Comparison of ENCODE assay signal across 15 cellular contexts in genomic region chr7:37986780-37987380, GRCh38.
DNase-seq lines count a peak whose midpoint lies in the region; ATAC-seq, FAIRE-seq and TF ChIP-seq lines count a peak whose summit lies in the region.
"Had no signal": no experiment of that assay in that cellular context is flagged by ENCODE, and none has a peak within 500 bp of the region (broad histone marks: within the 10 kb centered on the region; RNA-seq: fewer than 3 reads in every experiment).

No MANE protein-coding gene starts in this region.

- DNase-seq in GM04503 (ENCODE audit: low read depth) (peak; percentile 72), RCC 7860 (ENCODE audit: low spot score) (peak; percentile 58), fibroblast of the aortic adventitia (ENCODE audit: low read depth) (peak; percentile 84), smooth muscle cell of the brain vasculature (ENCODE audit: low read depth, low spot score) (peak; percentile 68), SIG-M5 treated with dmso at 0.1 percent for 504 hours (lab: John Stamatoyannopoulos, UW; ENCODE audit: unreplicated experiment) (no peak), cerebellar cortex (ENCODE audit: low spot score) (no peak)
- no peak for DNase-seq in activated CD8-positive, alpha-beta T cell treated with anti-CD3 and anti-CD28 coated beads for 36 hours
- DNase-seq in activated CD4-positive, alpha-beta T cell treated with anti-CD3 and anti-CD28 coated beads for 48 hours, result no peak
- DNase-seq: activated CD4-positive, alpha-beta T cell treated with anti-CD3 and anti-CD28 coated beads, Interleukin-2, amount 10 ng/mL, durations not matched to agents 24 days and 14 days; C1 segment of cervical spinal cord; DMS79; NCI-H187 treated with DMSO at 0.1 percent for 48 hours; NCI-H748 treated with DMSO at 0.1 percent for 48 hours; ovary; stomach had no signal

- POLR2A ChIA-PET in activated CD8-positive, alpha-beta T cell treated with anti-CD3 and anti-CD28 coated beads for 36 hours (lab: Charles Lee), result no interaction called here

- no peaks in the 10 kb centered on the region for H3K4me1 Mint-ChIP-seq in activated CD8-positive, alpha-beta T cell treated with anti-CD3 and anti-CD28 coated beads for 36 hours (ENCODE audit: low read depth)
- H3K4me1 Mint-ChIP-seq: activated CD4-positive, alpha-beta T cell treated with anti-CD3 and anti-CD28 coated beads, Interleukin-2, amount 10 ng/mL, durations not matched to agents 24 days and 14 days had no signal

- H3K4me3 Mint-ChIP-seq in activated CD8-positive, alpha-beta T cell treated with anti-CD3 and anti-CD28 coated beads for 36 hours, result no peak overlapping the region
- H3K4me3 Mint-ChIP-seq: activated CD4-positive, alpha-beta T cell treated with anti-CD3 and anti-CD28 coated beads, Interleukin-2, amount 10 ng/mL, durations not matched to agents 24 days and 14 days had no signal

- no peak for TF ChIP-seq CTCF in fibroblast of the aortic adventitia (IDR thresholded peaks at IDR 0.05; ENCODE audit: insufficient read depth, low read length)
- no peak for TF ChIP-seq CTCF in activated CD8-positive, alpha-beta T cell treated with anti-CD3 and anti-CD28 coated beads for 36 hours (IDR thresholded peaks at IDR 0.05)

- H3K36me3 Mint-ChIP-seq in activated CD8-positive, alpha-beta T cell treated with anti-CD3 and anti-CD28 coated beads for 36 hours (ENCODE audit: low read depth), result no peaks in the 10 kb centered on the region

- FAIRE-seq in RCC 7860 (lab: Jason Lieb, UNC), result peak; percentile 75

- H3K27ac Mint-ChIP-seq in activated CD8-positive, alpha-beta T cell treated with anti-CD3 and anti-CD28 coated beads for 36 hours, result no peak overlapping the region
- H3K27ac Mint-ChIP-seq: activated CD4-positive, alpha-beta T cell treated with anti-CD3 and anti-CD28 coated beads, Interleukin-2, amount 10 ng/mL, durations not matched to agents 24 days and 14 days had no signal

- no peak for ATAC-seq in activated CD8-positive, alpha-beta T cell treated with anti-CD3 and anti-CD28 coated beads for 36 hours

- H3K27me3 Mint-ChIP-seq in activated CD8-positive, alpha-beta T cell treated with anti-CD3 and anti-CD28 coated beads for 36 hours, result peaks cover 3% of the 10 kb centered on the region

- H3K4me3 ChIP-seq in fibroblast of the aortic adventitia (ENCODE audit: low read depth, low read length), result no peak overlapping the region
- H3K4me3 ChIP-seq: ovary, stomach had no signal

- CTCF ChIA-PET in activated CD8-positive, alpha-beta T cell treated with anti-CD3 and anti-CD28 coated beads for 36 hours (lab: Charles Lee), result no interaction called here

- no peaks in the 10 kb centered on the region for H3K9me3 Mint-ChIP-seq in activated CD8-positive, alpha-beta T cell treated with anti-CD3 and anti-CD28 coated beads for 36 hours
- H3K9me3 Mint-ChIP-seq: activated CD4-positive, alpha-beta T cell treated with anti-CD3 and anti-CD28 coated beads, Interleukin-2, amount 10 ng/mL, durations not matched to agents 24 days and 14 days had no signal

- intact Hi-C loops in activated CD8-positive, alpha-beta T cell treated with anti-CD3 and anti-CD28 coated beads for 36 hours (cut with micrococcal nuclease), result no loop called here

Comparison
In these comparisons a context has a peak if more than half of its experiments do, and no peak if none do; other contexts are left out.
1. DNase-seq: peak in GM04503 (single experiment), RCC 7860 (single experiment), fibroblast of the aortic adventitia (single experiment) and smooth muscle cell of the brain vasculature (single experiment); none in SIG-M5 treated with dmso at 0.1 percent for 504 hours (single experiment), activated CD8-positive, alpha-beta T cell treated with anti-CD3 and anti-CD28 coated beads for 36 hours (single experiment), cerebellar cortex (single experiment) and activated CD4-positive, alpha-beta T cell treated with anti-CD3 and anti-CD28 coated beads for 48 hours (single experiment).